ENCODE assay signal across 13 cellular contexts in genomic region chr9:136513191-136513590, GRCh38.
"Had no signal": no experiment of that assay in that cellular context is flagged by ENCODE, and none has a peak within 500 bp of the region (broad histone marks: within the 10 kb centered on the region; RNA-seq: fewer than 3 reads in every experiment).

No MANE protein-coding gene starts in this region.

- H3K27ac Mint-ChIP-seq: activated naive CD4-positive, alpha-beta T cell treated with anti-CD3 and anti-CD28 coated beads, Interleukin-2, amount 10 ng/mL, durations not matched to agents 7 days and 5 days; activated T-helper 17 cell treated with anti-CD3 and anti-CD28 coated beads, Interleukin-2, amount 50 U/mL, for 72 hours; stimulated activated naive CD8-positive, alpha-beta T cell treated with anti-CD3 and anti-CD28 coated beads, Interleukin-15, Interleukin-2, amounts not matched to agents 100 ng/mL and 50 ng/mL, for 24 hours; T-cell had no signal

- H3K27me3 ChIP-seq: thyroid gland had no signal

- H3K27ac ChIP-seq: epithelial cell of prostate, SK-N-MC, WERI-Rb-1 had no signal

- H3K4me1 Mint-ChIP-seq: activated naive CD4-positive, alpha-beta T cell treated with anti-CD3 and anti-CD28 coated beads, Interleukin-2, amount 10 ng/mL, durations not matched to agents 7 days and 5 days; activated T-helper 17 cell treated with anti-CD3 and anti-CD28 coated beads, Interleukin-2, amount 50 U/mL, for 72 hours; T-cell had no signal

- H3K4me3 ChIP-seq: SK-N-MC, thyroid gland had no signal

- DNase-seq: activated T-cell treated with anti-CD3 and anti-CD28 coated beads for 4 hours; central memory CD4-positive, alpha-beta T cell; cortex of kidney; effector memory CD4-positive, alpha-beta T cell; T1000; thyroid gland; WERI-Rb-1 had no signal

- H3K9me3 Mint-ChIP-seq: activated naive CD4-positive, alpha-beta T cell treated with anti-CD3 and anti-CD28 coated beads, Interleukin-2, amount 10 ng/mL, durations not matched to agents 7 days and 5 days; activated T-helper 17 cell treated with anti-CD3 and anti-CD28 coated beads, Interleukin-2, amount 50 U/mL, for 72 hours; stimulated activated naive CD8-positive, alpha-beta T cell treated with anti-CD3 and anti-CD28 coated beads, Interleukin-15, Interleukin-2, amounts not matched to agents 100 ng/mL and 50 ng/mL, for 24 hours; T-cell had no signal

- H3K4me3 Mint-ChIP-seq: activated naive CD4-positive, alpha-beta T cell treated with anti-CD3 and anti-CD28 coated beads, Interleukin-2, amount 10 ng/mL, durations not matched to agents 7 days and 5 days; activated T-helper 17 cell treated with anti-CD3 and anti-CD28 coated beads, Interleukin-2, amount 50 U/mL, for 72 hours; stimulated activated naive CD8-positive, alpha-beta T cell treated with anti-CD3 and anti-CD28 coated beads, Interleukin-15, Interleukin-2, amounts not matched to agents 100 ng/mL and 50 ng/mL, for 24 hours; T-cell had no signal

- H3K9me3 ChIP-seq: thyroid gland had no signal

- H3K27me3 Mint-ChIP-seq: activated naive CD4-positive, alpha-beta T cell treated with anti-CD3 and anti-CD28 coated beads, Interleukin-2, amount 10 ng/mL, durations not matched to agents 7 days and 5 days; activated T-helper 17 cell treated with anti-CD3 and anti-CD28 coated beads, Interleukin-2, amount 50 U/mL, for 72 hours; stimulated activated naive CD8-positive, alpha-beta T cell treated with anti-CD3 and anti-CD28 coated beads, Interleukin-15, Interleukin-2, amounts not matched to agents 100 ng/mL and 50 ng/mL, for 24 hours; T-cell had no signal
